Comparison of ENCODE assay signal across 9 cellular contexts in the genomic region with DNA sequence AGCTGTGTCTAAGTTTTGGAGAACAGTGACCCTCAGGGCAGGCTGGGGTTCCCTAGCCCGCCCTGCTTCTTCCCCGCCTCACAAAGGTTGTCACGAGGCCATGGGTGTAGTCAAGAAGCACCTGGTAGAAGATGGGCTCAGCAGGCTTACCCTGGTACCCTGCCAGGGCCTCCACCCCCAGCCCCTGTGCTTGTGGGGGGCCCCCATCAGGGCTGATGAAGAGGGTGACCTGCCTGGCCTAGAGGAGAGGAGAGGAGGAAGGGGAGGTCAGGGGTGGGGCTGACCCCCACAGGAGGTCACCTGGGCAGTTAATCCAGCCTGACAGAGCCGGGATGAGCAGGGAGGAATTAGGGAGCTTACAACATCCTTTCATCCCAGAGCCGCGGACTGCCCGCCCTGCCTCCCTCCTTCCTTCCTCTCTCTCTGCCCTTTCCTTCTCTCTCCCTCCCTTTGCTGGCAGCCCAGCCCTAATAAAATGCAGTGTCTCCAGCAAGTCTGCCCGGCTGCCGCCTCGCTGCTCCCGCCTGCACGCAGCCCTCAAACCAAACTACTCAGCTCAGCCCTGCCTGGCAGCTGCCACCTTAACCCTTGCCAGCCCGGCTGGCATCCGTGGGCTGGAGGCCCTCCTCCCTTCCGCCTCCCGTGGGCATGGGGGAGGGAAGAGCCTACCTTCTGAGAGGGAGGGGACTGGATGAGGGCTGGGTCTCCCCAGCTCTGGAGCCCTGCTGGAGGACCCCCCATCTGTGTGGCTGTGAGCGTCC. TPM values are rescaled to one million over a fixed set of nuclear protein-coding genes. Genes with fewer than 3 reads are reported as not detected.
DNase-seq lines count a peak whose midpoint lies in the region; ATAC-seq lines count a peak whose summit lies in the region.
"Had no signal": no experiment of that assay in that cellular context is flagged by ENCODE, and none has a peak within 500 bp of the region (broad histone marks: within the 10 kb centered on the region; RNA-seq: fewer than 3 reads in every experiment).

No MANE protein-coding gene starts in this region.

- H3K36me3 Mint-ChIP-seq in activated T-cell treated with anti-CD3 and anti-CD28 coated beads, Interleukin-2, amount 50 U/mL, for 4 hours (ENCODE audit: insufficient read depth) = no peaks in the 10 kb centered on the region

- H3K9me3 Mint-ChIP-seq in activated T-cell treated with anti-CD3 and anti-CD28 coated beads, Interleukin-2, amount 50 U/mL, for 4 hours = no peaks in the 10 kb centered on the region

- H3K4me3 Mint-ChIP-seq in activated T-cell treated with anti-CD3 and anti-CD28 coated beads, Interleukin-2, amount 50 U/mL, for 4 hours = no peak overlapping the region

- peak; percentile 81 for DNase-seq in AG08395 (ENCODE audit: low spot score)
- DNase-seq in H4 (ENCODE audit: low spot score) = peak; percentile 91
- DNase-seq in NCI-H524 treated with DMSO at 0.1 percent for 48 hours (lab: John Stamatoyannopoulos, UW) = peak; percentile 71
- DNase-seq in activated T-cell treated with anti-CD3 and anti-CD28 coated beads, Interleukin-2, amount 50 U/mL, for 4 hours = no peak
- DNase-seq: T-helper 2 cell had no signal

- ATAC-seq in esophagus mucosa = peak; percentile 65
- no peak for ATAC-seq in GM19467 (IDR thresholded peaks at IDR 0.05; ENCODE audit: unreplicated experiment)
- ATAC-seq in GM21528 (IDR thresholded peaks at IDR 0.05; ENCODE audit: low FRiP score, unreplicated experiment) = no peak
- no peak for ATAC-seq in HG02678 (IDR thresholded peaks at IDR 0.05; ENCODE audit: unreplicated experiment)
- ATAC-seq in activated T-cell treated with anti-CD3 and anti-CD28 coated beads, Interleukin-2, amount 50 U/mL, for 4 hours = no peak

- H3K27me3 Mint-ChIP-seq in activated T-cell treated with anti-CD3 and anti-CD28 coated beads, Interleukin-2, amount 50 U/mL, for 4 hours (ENCODE audit: low read depth) = peaks cover 64% of the 10 kb centered on the region

- H3K4me1 Mint-ChIP-seq in activated T-cell treated with anti-CD3 and anti-CD28 coated beads, Interleukin-2, amount 50 U/mL, for 4 hours (ENCODE audit: low read depth) = peaks cover 2% of the 10 kb centered on the region

RNA-seq across cellular contexts. Expression of a gene that starts 7.2 kb away (rescaled TPM):
- total RNA-seq in H4 (2014; rRNA removed; shearing (Covaris generic)) = 0.17 TPM in 1 of 2 replicates, not detected in the other
- total RNA-seq in esophagus mucosa = 4.0 TPM
- total RNA-seq in activated T-cell treated with anti-CD3 and anti-CD28 coated beads, Interleukin-2, amount 50 U/mL, for 4 hours = under 1 TPM; 0.08 to 0.47 (median 0.25) TPM

RNA-seq across cellular contexts. Expression of a gene that starts 18.9 kb away (rescaled TPM):
- 0.49 and 1.6 TPM in 2 replicates for total RNA-seq in H4 (2014; rRNA removed; shearing (Covaris generic))
- total RNA-seq in esophagus mucosa = 0.52 TPM
- total RNA-seq in activated T-cell treated with anti-CD3 and anti-CD28 coated beads, Interleukin-2, amount 50 U/mL, for 4 hours = 1 to 10 TPM in 1 of 3 donors, under 1 TPM in 2; 0.73 to 1.1 (median 0.99) TPM
